In the genomic region with DNA sequence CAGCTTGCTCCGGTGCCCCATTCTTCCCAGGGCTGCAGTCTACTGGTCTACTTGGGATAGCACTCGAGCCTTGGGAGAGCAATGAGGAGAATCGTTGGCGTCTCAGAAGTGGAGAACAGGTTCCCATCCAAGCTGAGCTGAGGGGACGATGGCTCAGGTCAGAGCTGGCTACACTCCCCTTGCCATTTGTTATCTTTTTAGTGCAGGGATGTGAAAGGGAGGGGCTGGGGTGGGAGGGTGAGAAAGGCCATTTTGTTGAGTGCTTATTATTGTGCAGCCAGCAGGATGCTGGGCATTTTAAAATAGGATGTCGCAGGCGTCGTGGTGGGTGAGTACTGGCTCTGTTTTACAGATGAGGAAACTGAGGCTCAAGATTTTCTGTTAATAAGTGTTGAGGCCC, we compare ENCODE assay signal across 1 cellular context.
A peak's percentile ranks its signal among the peaks of the same experiment; 100 is the strongest.
TF ChIP-seq lines count a peak whose summit lies in the region.

No MANE protein-coding gene starts in this region.

TF ChIP-seq in K562, 482 proteins besides CTCF, POLR2A, EP300 and RAD21 (continued from another document):
- TF ChIP-seq, protein P1, sequence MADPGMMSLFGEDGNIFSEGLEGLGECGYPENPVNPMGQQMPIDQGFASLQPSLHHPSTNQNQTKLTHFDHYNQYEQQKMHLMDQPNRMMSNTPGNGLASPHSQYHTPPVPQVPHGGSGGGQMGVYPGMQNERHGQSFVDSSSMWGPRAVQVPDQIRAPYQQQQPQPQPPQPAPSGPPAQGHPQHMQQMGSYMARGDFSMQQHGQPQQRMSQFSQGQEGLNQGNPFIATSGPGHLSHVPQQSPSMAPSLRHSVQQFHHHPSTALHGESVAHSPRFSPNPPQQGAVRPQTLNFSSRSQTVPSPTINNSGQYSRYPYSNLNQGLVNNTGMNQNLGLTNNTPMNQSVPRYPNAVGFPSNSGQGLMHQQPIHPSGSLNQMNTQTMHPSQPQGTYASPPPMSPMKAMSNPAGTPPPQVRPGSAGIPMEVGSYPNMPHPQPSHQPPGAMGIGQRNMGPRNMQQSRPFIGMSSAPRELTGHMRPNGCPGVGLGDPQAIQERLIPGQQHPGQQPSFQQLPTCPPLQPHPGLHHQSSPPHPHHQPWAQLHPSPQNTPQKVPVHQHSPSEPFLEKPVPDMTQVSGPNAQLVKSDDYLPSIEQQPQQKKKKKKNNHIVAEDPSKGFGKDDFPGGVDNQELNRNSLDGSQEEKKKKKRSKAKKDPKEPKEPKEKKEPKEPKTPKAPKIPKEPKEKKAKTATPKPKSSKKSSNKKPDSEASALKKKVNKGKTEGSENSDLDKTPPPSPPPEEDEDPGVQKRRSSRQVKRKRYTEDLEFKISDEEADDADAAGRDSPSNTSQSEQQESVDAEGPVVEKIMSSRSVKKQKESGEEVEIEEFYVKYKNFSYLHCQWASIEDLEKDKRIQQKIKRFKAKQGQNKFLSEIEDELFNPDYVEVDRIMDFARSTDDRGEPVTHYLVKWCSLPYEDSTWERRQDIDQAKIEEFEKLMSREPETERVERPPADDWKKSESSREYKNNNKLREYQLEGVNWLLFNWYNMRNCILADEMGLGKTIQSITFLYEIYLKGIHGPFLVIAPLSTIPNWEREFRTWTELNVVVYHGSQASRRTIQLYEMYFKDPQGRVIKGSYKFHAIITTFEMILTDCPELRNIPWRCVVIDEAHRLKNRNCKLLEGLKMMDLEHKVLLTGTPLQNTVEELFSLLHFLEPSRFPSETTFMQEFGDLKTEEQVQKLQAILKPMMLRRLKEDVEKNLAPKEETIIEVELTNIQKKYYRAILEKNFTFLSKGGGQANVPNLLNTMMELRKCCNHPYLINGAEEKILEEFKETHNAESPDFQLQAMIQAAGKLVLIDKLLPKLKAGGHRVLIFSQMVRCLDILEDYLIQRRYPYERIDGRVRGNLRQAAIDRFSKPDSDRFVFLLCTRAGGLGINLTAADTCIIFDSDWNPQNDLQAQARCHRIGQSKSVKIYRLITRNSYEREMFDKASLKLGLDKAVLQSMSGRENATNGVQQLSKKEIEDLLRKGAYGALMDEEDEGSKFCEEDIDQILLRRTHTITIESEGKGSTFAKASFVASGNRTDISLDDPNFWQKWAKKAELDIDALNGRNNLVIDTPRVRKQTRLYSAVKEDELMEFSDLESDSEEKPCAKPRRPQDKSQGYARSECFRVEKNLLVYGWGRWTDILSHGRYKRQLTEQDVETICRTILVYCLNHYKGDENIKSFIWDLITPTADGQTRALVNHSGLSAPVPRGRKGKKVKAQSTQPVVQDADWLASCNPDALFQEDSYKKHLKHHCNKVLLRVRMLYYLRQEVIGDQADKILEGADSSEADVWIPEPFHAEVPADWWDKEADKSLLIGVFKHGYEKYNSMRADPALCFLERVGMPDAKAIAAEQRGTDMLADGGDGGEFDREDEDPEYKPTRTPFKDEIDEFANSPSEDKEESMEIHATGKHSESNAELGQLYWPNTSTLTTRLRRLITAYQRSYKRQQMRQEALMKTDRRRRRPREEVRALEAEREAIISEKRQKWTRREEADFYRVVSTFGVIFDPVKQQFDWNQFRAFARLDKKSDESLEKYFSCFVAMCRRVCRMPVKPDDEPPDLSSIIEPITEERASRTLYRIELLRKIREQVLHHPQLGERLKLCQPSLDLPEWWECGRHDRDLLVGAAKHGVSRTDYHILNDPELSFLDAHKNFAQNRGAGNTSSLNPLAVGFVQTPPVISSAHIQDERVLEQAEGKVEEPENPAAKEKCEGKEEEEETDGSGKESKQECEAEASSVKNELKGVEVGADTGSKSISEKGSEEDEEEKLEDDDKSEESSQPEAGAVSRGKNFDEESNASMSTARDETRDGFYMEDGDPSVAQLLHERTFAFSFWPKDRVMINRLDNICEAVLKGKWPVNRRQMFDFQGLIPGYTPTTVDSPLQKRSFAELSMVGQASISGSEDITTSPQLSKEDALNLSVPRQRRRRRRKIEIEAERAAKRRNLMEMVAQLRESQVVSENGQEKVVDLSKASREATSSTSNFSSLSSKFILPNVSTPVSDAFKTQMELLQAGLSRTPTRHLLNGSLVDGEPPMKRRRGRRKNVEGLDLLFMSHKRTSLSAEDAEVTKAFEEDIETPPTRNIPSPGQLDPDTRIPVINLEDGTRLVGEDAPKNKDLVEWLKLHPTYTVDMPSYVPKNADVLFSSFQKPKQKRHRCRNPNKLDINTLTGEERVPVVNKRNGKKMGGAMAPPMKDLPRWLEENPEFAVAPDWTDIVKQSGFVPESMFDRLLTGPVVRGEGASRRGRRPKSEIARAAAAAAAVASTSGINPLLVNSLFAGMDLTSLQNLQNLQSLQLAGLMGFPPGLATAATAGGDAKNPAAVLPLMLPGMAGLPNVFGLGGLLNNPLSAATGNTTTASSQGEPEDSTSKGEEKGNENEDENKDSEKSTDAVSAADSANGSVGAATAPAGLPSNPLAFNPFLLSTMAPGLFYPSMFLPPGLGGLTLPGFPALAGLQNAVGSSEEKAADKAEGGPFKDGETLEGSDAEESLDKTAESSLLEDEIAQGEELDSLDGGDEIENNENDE (IDR thresholded peaks at IDR 0.05; ENCODE audit: low read depth, low read length) = no peak
- TF ChIP-seq, protein P2, sequence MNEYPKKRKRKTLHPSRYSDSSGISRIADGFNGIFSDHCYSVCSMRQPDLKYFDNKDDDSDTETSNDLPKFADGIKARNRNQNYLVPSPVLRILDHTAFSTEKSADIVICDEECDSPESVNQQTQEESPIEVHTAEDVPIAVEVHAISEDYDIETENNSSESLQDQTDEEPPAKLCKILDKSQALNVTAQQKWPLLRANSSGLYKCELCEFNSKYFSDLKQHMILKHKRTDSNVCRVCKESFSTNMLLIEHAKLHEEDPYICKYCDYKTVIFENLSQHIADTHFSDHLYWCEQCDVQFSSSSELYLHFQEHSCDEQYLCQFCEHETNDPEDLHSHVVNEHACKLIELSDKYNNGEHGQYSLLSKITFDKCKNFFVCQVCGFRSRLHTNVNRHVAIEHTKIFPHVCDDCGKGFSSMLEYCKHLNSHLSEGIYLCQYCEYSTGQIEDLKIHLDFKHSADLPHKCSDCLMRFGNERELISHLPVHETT (CRISPR knock-in tag; conservative IDR thresholded peaks at IDR 0.05 in 1 of 2, IDR thresholded peaks at IDR 0.05 in 1 of 2) = no peak
- TF ChIP-seq ZNF436 (CRISPR knock-in tag; IDR thresholded peaks at IDR 0.05) = no peak
- TF ChIP-seq RAD51 (IDR thresholded peaks at IDR 0.05; ENCODE audit: borderline replicate concordance, low read depth) = no peak
- TF ChIP-seq TCF3 (CRISPR knock-in tag; IDR thresholded peaks at IDR 0.05) = peak; percentile 81
- peak; percentile 34; the same call in 1 of the 2 replicates for TF ChIP-seq MTA2 (IDR thresholded peaks at IDR 0.05; ENCODE audit: low read depth)
- no peak for TF ChIP-seq ZNF12 (CRISPR knock-in tag; IDR thresholded peaks at IDR 0.05)
- no peak for TF ChIP-seq ZNF184 (CRISPR knock-in tag; IDR thresholded peaks at IDR 0.05)
- no peak for TF ChIP-seq HEY1 (CRISPR knock-in tag; IDR thresholded peaks at IDR 0.05; ENCODE audit: borderline replicate concordance)
- TF ChIP-seq XRCC5 (IDR thresholded peaks at IDR 0.05; ENCODE audit: low read depth, low read length) = no peak
- TF ChIP-seq CTBP1 (IDR thresholded peaks at IDR 0.05; ENCODE audit: borderline replicate concordance) = peak; percentile 43; the same call in 1 of the 2 replicates
- no peak for TF ChIP-seq CHD4 (IDR thresholded peaks at IDR 0.05; ENCODE audit: insufficient read depth, insufficient replicate concordance, low read depth, low read length, poor library complexity, severe bottlenecking)
- TF ChIP-seq ZNF239 (CRISPR knock-in tag; IDR thresholded peaks at IDR 0.05) = no peak
- TF ChIP-seq, protein P3, sequence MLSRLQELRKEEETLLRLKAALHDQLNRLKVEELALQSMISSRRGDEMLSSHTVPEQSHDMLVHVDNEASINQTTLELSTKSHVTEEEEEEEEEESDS (CRISPR knock-in tag; IDR thresholded peaks at IDR 0.05) = no peak
- TF ChIP-seq ESRRB (CRISPR knock-in tag; IDR thresholded peaks at IDR 0.05; ENCODE audit: borderline replicate concordance) = no peak
- no peak for TF ChIP-seq CREB1 (IDR thresholded peaks at IDR 0.05)
- TF ChIP-seq CREB1 (CRISPR knock-in tag; IDR thresholded peaks at IDR 0.05) = no peak
- TF ChIP-seq YY1 (IDR thresholded peaks at IDR 0.05; ENCODE audit: borderline replicate concordance in 1 of 3, control insufficient read depth in 1 of 3, extremely low read depth in 1 of 3, insufficient read depth in 3 of 3, insufficient read length in 1 of 3, insufficient replicate concordance in 2 of 3, low read depth in 1 of 3, low read length in 2 of 3) = peak in 1 of 3 experiments; percentile 73
- no peak for TF ChIP-seq U2AF1 (optimal IDR thresholded peaks at IDR 0.05; ENCODE audit: low read depth, low read length)
- TF ChIP-seq MAFF (IDR thresholded peaks at IDR 0.05; ENCODE audit: low read length) = no peak
- 0 out of 4 replicates have a peak, but pooled peaks of 1 of the 2 experiments have one; percentile 32 for TF ChIP-seq KDM1A (IDR thresholded peaks at IDR 0.05)
- TF ChIP-seq ZNF121 (CRISPR knock-in tag; conservative IDR thresholded peaks at IDR 0.05) = no peak
- TF ChIP-seq, protein P4, sequence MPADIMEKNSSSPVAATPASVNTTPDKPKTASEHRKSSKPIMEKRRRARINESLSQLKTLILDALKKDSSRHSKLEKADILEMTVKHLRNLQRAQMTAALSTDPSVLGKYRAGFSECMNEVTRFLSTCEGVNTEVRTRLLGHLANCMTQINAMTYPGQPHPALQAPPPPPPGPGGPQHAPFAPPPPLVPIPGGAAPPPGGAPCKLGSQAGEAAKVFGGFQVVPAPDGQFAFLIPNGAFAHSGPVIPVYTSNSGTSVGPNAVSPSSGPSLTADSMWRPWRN (IDR thresholded peaks at IDR 0.05; ENCODE audit: low read depth) = no peak
